In genomic region chr3:61252836-61253235, GRCh38 we compare ENCODE assay signal across 27 cellular contexts. TPM values are rescaled to one million over a fixed set of nuclear protein-coding genes. Genes with fewer than 3 reads are reported as not detected.
A peak's percentile ranks its signal among the peaks of the same experiment; 100 is the strongest.
DNase-seq lines count a peak whose midpoint lies in the region; ATAC-seq and TF ChIP-seq lines count a peak whose summit lies in the region.
"Had no signal": no experiment of that assay in that cellular context is flagged by ENCODE, and none has a peak within 500 bp of the region (broad histone marks: within the 10 kb centered on the region; RNA-seq: fewer than 3 reads in every experiment).

No MANE protein-coding gene starts in this region.

- CTCF ChIA-PET in HEK293 (lab: Yijun Ruan, JAX) (interaction anchor here (0.7 kb wide), 1 partner anchor 16 kb away, joined by 3 read pairs; no protein-coding TSS in a partner anchor), T-cell (lab: Charles Lee) (no interaction called here)

- H3K4me2 ChIP-seq in DND-41 (ENCODE audit: insufficient read depth, low read length), result peak overlapping the region; percentile 67; the same call in 1 of the 2 replicates

- H4K20me1 ChIP-seq in DND-41 (ENCODE audit: insufficient read depth, low read length), result no peaks in the 10 kb centered on the region

- H3K4me3 Mint-ChIP-seq in T-cell, result peak overlapping the region in 2 of 3 donors; percentile 50 to 85
- peak overlapping the region in 6 of 10 donors; percentile 88 to 98 (median 92) for H3K4me3 Mint-ChIP-seq in naive thymus-derived CD8-positive, alpha-beta T cell

- no peak overlapping the region for H3K27ac Mint-ChIP-seq in T-cell
- no peak overlapping the region for H3K27ac Mint-ChIP-seq in naive thymus-derived CD8-positive, alpha-beta T cell
- H3K27ac Mint-ChIP-seq: endodermal cell, immature natural killer cell, neural progenitor cell had no signal

- TF ChIP-seq CTCF in DND-41 (IDR thresholded peaks at IDR 0.05; ENCODE audit: borderline replicate concordance, extremely low read depth, low read length, poor library complexity, severe bottlenecking) (no peak), HEK293 (tag by site-specific recombination; IDR thresholded peaks at IDR 0.05) (no peak)

- H3K36me3 ChIP-seq in DND-41 (ENCODE audit: insufficient read depth, low read length) (no peaks in the 10 kb centered on the region), HEK293 (ENCODE audit: control insufficient read depth in 2 of 2, insufficient read depth in 1 of 2, low read length in 2 of 2) (no peaks in the 10 kb centered on the region)
- H3K36me3 ChIP-seq: colonic mucosa, gastrocnemius medialis, left ventricle myocardium inferior, MG63, neural progenitor cell, right lobe of liver, tibial artery had no signal

- POLR2A ChIA-PET in HEK293 (lab: Yijun Ruan, JAX) (interaction anchor here (0.7 kb wide), 1 partner anchor 653 kb away, joined by 3 read pairs; no protein-coding TSS in a partner anchor), T-cell (lab: Charles Lee) (no interaction called here)
- POLR2A ChIA-PET in naive thymus-derived CD8-positive, alpha-beta T cell (lab: Charles Lee), result no interaction called here

- H3K9ac ChIP-seq in DND-41 (ENCODE audit: low read depth, low read length), result no peak overlapping the region
- H3K9ac ChIP-seq: neural progenitor cell had no signal

- peaks cover 31% of the 10 kb centered on the region for H3K4me1 ChIP-seq in DND-41 (ENCODE audit: insufficient read depth, low read length)
- no peaks in the 10 kb centered on the region for H3K4me1 ChIP-seq in HEK293 (ENCODE audit: control insufficient read depth, insufficient read depth, low read length)
- H3K4me1 ChIP-seq: colonic mucosa, right lobe of liver had no signal

- no peaks in the 10 kb centered on the region for H3K27me3 ChIP-seq in DND-41 (ENCODE audit: insufficient read depth, low read length, poor library complexity)
- H3K27me3 ChIP-seq: colonic mucosa, gastrocnemius medialis, MG63, neural progenitor cell, right lobe of liver, tibial artery had no signal

- H3K9me3 ChIP-seq in DND-41 (ENCODE audit: insufficient read depth, low read length, severe bottlenecking), result no peaks in the 10 kb centered on the region
- H3K9me3 ChIP-seq in HEK293 (ENCODE audit: control insufficient read depth, insufficient read depth, low read depth, low read length), result no peaks in the 10 kb centered on the region
- H3K9me3 ChIP-seq: colonic mucosa, gastrocnemius medialis, left ventricle myocardium inferior, MG63, right lobe of liver, SK-N-SH, tibial artery had no signal

- DNase-seq in DND-41 (no peak), T-cell (no peak), GM19238 (ENCODE audit: insufficient read length, low spot score) (no peak), AG20443 (ENCODE audit: low spot score) (no peak)
- DNase-seq in naive thymus-derived CD8-positive, alpha-beta T cell, result no peak
- DNase-seq: activated effector memory CD4-positive, alpha-beta T cell treated with anti-CD3 and anti-CD28 coated beads, Interleukin-2, amount 50 U/mL, for 16 hours; colonic mucosa; endodermal cell; gastrocnemius medialis; GM23248; hippocampal formation; immature natural killer cell; IMR-90; left ventricle myocardium inferior; MG63; midbrain; NCI-H1694; NCI-H2171; posterior cingulate gyrus; right lobe of liver; SK-N-SH; stimulated activated naive CD8-positive, alpha-beta T cell treated with anti-CD3 and anti-CD28 coated beads, Interleukin-15, amount 100 ng/mL, for 72 hours; tibial artery had no signal

- H3K79me2 ChIP-seq in DND-41 (ENCODE audit: insufficient read depth, low read length), result no peaks in the 10 kb centered on the region

- ATAC-seq in DND-41 (ENCODE audit: insufficient read depth, low read depth), result no peak
- ATAC-seq in T-cell (replicated peaks in 1 of 4), result no peak
- ATAC-seq in naive thymus-derived CD8-positive, alpha-beta T cell, result no peak
- ATAC-seq in GM21529 (IDR thresholded peaks at IDR 0.05; ENCODE audit: unreplicated experiment), result no peak
- ATAC-seq: gastrocnemius medialis; right lobe of liver; stimulated activated naive CD8-positive, alpha-beta T cell treated with anti-CD3 and anti-CD28 coated beads, Interleukin-15, amount 100 ng/mL, for 72 hours had no signal

- peaks cover 3 to 5% of the 10 kb centered on the region in 2 donors for H3K27me3 Mint-ChIP-seq in T-cell
- H3K27me3 Mint-ChIP-seq in naive thymus-derived CD8-positive, alpha-beta T cell, result peaks cover 0 to 12% (median 2%) of the 10 kb centered on the region in 5 donors
- H3K27me3 Mint-ChIP-seq: stimulated activated naive CD8-positive, alpha-beta T cell treated with anti-CD3 and anti-CD28 coated beads, Interleukin-15, amount 100 ng/mL, for 72 hours had no signal

- no peak overlapping the region for H3K27ac ChIP-seq in DND-41 (ENCODE audit: low read length)
- H3K27ac ChIP-seq in HEK293 (ENCODE audit: extremely low read depth, low read depth, low read length), result no peak overlapping the region
- H3K27ac ChIP-seq: C4-2B, colonic mucosa, gastrocnemius medialis, GM23248, neural progenitor cell, right lobe of liver, tibial artery had no signal

- H3K4me3 ChIP-seq in DND-41 (ENCODE audit: low read depth in 1 of 2, low read length in 2 of 2) (no peak overlapping the region), HEK293 (ENCODE audit: low read depth, low read length) (no peak overlapping the region)
- H3K4me3 ChIP-seq: colonic mucosa had no signal

- no peak overlapping the region for H2AFZ ChIP-seq in DND-41 (ENCODE audit: low read depth, low read length)
- H2AFZ ChIP-seq: neural progenitor cell had no signal

- H3K4me1 Mint-ChIP-seq in T-cell, result peaks cover 19 to 23% (median 22%) of the 10 kb centered on the region in 3 donors
- peaks cover 11 to 25% (median 21%) of the 10 kb centered on the region in 4 donors for H3K4me1 Mint-ChIP-seq in naive thymus-derived CD8-positive, alpha-beta T cell

- H3K9me3 Mint-ChIP-seq in T-cell, result no peaks in the 10 kb centered on the region
- H3K9me3 Mint-ChIP-seq in naive thymus-derived CD8-positive, alpha-beta T cell, result no peaks in the 10 kb centered on the region
- H3K9me3 Mint-ChIP-seq: endodermal cell; neural progenitor cell; stimulated activated naive CD8-positive, alpha-beta T cell treated with anti-CD3 and anti-CD28 coated beads, Interleukin-15, amount 100 ng/mL, for 72 hours had no signal

- H3K36me3 Mint-ChIP-seq in T-cell, result no peaks in the 10 kb centered on the region
- no peaks in the 10 kb centered on the region for H3K36me3 Mint-ChIP-seq in naive thymus-derived CD8-positive, alpha-beta T cell
- H3K36me3 Mint-ChIP-seq: immature natural killer cell, neural progenitor cell had no signal

TF ChIP-seq in HEK293, 187 proteins besides CTCF, POLR2A, EP300 and RAD21:
- TF ChIP-seq ZNF175 (tag by site-specific recombination; IDR thresholded peaks at IDR 0.05) (no peak), ZNF335 (tag by site-specific recombination; conservative IDR thresholded peaks at IDR 0.05) (0 out of 2 replicates have a peak, but pooled peaks have one; percentile 19)

RNA-seq across cellular contexts. Expression of gene FHIT, which starts 1.6 kb away (rescaled TPM):
- 100 to 1,000 TPM in 2 of 5 donors, 10 to 100 TPM in 3; 33.1 to 197 (median 78.3) TPM for total RNA-seq in T-cell
- total RNA-seq in naive thymus-derived CD8-positive, alpha-beta T cell, result 10 to 100 TPM; 11.7 to 15.5 TPM
- 10 to 100 TPM; 12.8 to 32.3 (median 16.8) TPM for polyA plus RNA-seq in naive thymus-derived CD8-positive, alpha-beta T cell
- total RNA-seq: IMR-90 had no signal
